In the genomic region with DNA sequence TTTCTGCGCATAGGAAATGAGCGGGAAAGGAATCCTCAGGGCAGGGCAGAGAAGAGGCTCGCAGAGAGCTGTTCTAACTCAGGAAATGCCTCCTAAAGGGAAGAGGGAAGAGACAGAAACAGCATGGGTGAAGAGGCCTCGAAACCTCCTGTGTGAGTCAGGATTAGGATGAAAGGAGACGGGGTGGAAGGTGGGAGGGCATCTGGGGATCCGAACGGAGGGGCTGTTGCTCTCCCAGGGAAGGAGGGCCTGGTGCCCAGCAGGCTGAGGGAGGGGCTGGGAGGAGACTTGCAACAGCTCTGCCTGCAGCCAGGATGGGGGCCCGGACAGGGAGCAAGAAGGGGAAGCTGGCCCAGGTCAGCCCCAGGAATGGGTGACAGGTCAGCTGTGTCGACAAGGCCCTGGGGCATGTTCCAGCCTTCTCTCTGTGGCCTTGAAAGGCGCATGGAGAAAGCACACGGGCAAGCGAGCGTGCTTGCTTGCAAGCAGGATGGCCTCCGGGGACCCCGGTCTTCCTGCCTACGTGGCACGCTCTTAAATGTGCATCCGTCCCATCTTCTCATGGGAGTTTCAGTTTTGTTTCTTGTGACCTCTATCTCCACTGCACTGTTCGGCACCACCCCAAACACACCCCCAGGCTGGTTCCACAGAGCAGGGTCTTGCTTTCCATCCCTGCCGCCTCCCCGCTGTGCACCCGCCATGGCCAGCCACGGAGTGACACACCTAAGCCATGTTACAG, we compare ENCODE assay signal across 9 cellular contexts.
DNase-seq lines count a peak whose midpoint lies in the region; ATAC-seq and TF ChIP-seq lines count a peak whose summit lies in the region.
"Had no signal": no experiment of that assay in that cellular context is flagged by ENCODE, and none has a peak within 500 bp of the region (broad histone marks: within the 10 kb centered on the region; RNA-seq: fewer than 3 reads in every experiment).

No MANE protein-coding gene starts in this region.

- H3K4me2 ChIP-seq in mammary epithelial cell (ENCODE audit: insufficient read depth, low read depth, low read length) = no peak overlapping the region

- no peaks in the 10 kb centered on the region for H3K4me1 ChIP-seq in mammary epithelial cell (ENCODE audit: insufficient read depth, low read length)
- H3K4me1 ChIP-seq in cardiac muscle cell (ENCODE audit: low read depth) = peaks cover 14% of the 10 kb centered on the region

- H3K27me3 ChIP-seq in mammary epithelial cell (ENCODE audit: insufficient read depth, low read length) (no peaks in the 10 kb centered on the region), cardiac muscle cell (no peaks in the 10 kb centered on the region)
- H3K27me3 ChIP-seq: tibial artery had no signal

- dilution Hi-C loops in mammary epithelial cell (cut with HindIII; ENCODE audit: low sequenced_read_pairs) = no loop called here

- peak; percentile 96 for ATAC-seq in HG03139 (IDR thresholded peaks at IDR 0.05; ENCODE audit: unreplicated experiment)

- H3K27ac Mint-ChIP-seq in MCF 10A (ENCODE audit: low read depth, unreplicated experiment) = peak overlapping the region; percentile 76

- intact Hi-C loops in MCF 10A (cut with micrococcal nuclease) (no loop called here), mammary epithelial cell (cut with micrococcal nuclease) (no loop called here)

- CTCF ChIA-PET in MCF 10A (lab: Yijun Ruan, JAX) (interaction anchor here (0.5 kb wide), 1 partner anchor 63 kb away, joined by 3 read pairs; no protein-coding TSS in a partner anchor), mammary epithelial cell (lab: Charles Lee; ENCODE audit: low non-redundant PET) (no interaction called here)

- H3K36me3 ChIP-seq in mammary epithelial cell (ENCODE audit: insufficient read depth, low read length) (peaks cover 14% of the 10 kb centered on the region), cardiac muscle cell (peaks cover 16% of the 10 kb centered on the region)

- no peaks in the 10 kb centered on the region for H3K9me3 Mint-ChIP-seq in MCF 10A (ENCODE audit: unreplicated experiment)

- BruUV-seq in MCF 10A (replicated peaks; lab: Mats Ljungman, UMichigan) (no TSS peak), mammary epithelial cell (replicated peaks; lab: Mats Ljungman, UMichigan) (no TSS peak)

- H3K4me3 ChIP-seq in mammary epithelial cell (replicated peaks in 1 of 3; ENCODE audit: insufficient read depth in 1 of 3, low read depth in 2 of 3, low read length in 3 of 3) (no peak overlapping the region), cardiac muscle cell (no peak overlapping the region)
- H3K4me3 ChIP-seq: tibial artery had no signal

- no peak overlapping the region for H3K4me3 Mint-ChIP-seq in MCF 10A (ENCODE audit: unreplicated experiment)

- in situ Hi-C loops in mammary epithelial cell (cut with MboI; ENCODE audit: low sequenced_read_pairs in 2 of 2) = no loop called here

- peaks cover 6% of the 10 kb centered on the region for H3K4me1 Mint-ChIP-seq in MCF 10A (ENCODE audit: insufficient read depth, unreplicated experiment)

- no peak overlapping the region for H3K9ac ChIP-seq in mammary epithelial cell (ENCODE audit: insufficient read depth, low read length)

- H4K20me1 ChIP-seq in mammary epithelial cell (ENCODE audit: insufficient read depth, low read length) = no peaks in the 10 kb centered on the region

- H3K27me3 Mint-ChIP-seq in MCF 10A (ENCODE audit: insufficient read depth, unreplicated experiment) = no peaks in the 10 kb centered on the region

- no peak overlapping the region for H3K27ac ChIP-seq in mammary epithelial cell (ENCODE audit: insufficient read depth, low read depth, low read length)
- peak overlapping the region; percentile 34 for H3K27ac ChIP-seq in cardiac muscle cell
- H3K27ac ChIP-seq: tibial artery had no signal

- POLR2A ChIA-PET in MCF 10A (lab: Yijun Ruan, JAX) = no interaction called here

- peaks cover 73% of the 10 kb centered on the region for H3K36me3 Mint-ChIP-seq in MCF 10A (ENCODE audit: insufficient read depth, unreplicated experiment)

- WGBS in mammary epithelial cell (ENCODE audit: low coverage, missing lambda C conversion rate) = 95% methylated on average over 16 of the region's 23 CpGs

- TF ChIP-seq CTCF in MCF 10A (IDR thresholded peaks at IDR 0.05; ENCODE audit: unreplicated experiment) (no peak), mammary epithelial cell (conservative IDR thresholded peaks at IDR 0.05 in 1 of 2, IDR thresholded peaks at IDR 0.05 in 1 of 2; ENCODE audit: extremely low read depth in 1 of 2, insufficient read depth in 1 of 2, low read depth in 1 of 2, low read length in 2 of 2) (no peak), cardiac muscle cell (IDR thresholded peaks at IDR 0.05; ENCODE audit: low read depth, low read length) (no peak)

- DNase-seq in MCF 10A (ENCODE audit: unreplicated experiment) (no peak), mammary epithelial cell (no peak), cardiac muscle cell (ENCODE audit: low read depth in 1 of 2, low spot score in 1 of 2) (no peak), epidermal melanocyte (ENCODE audit: insufficient read length, low spot score) (no peak), nucleus accumbens (lab: John Stamatoyannopoulos, UW) (no peak), NCI-H2171 (lab: John Stamatoyannopoulos, UW) (no peak)
- no peak for DNase-seq in central memory CD4-positive, alpha-beta T cell

- no peaks in the 10 kb centered on the region for H3K9me3 ChIP-seq in mammary epithelial cell (replicated peaks; ENCODE audit: insufficient read depth, low read length)
- H3K9me3 ChIP-seq in cardiac muscle cell (ENCODE audit: low read depth) = no peaks in the 10 kb centered on the region
- H3K9me3 ChIP-seq: tibial artery had no signal

- no peak overlapping the region for H2AFZ ChIP-seq in mammary epithelial cell (ENCODE audit: low read depth, low read length)

- peaks cover 83% of the 10 kb centered on the region for H3K79me2 ChIP-seq in mammary epithelial cell (ENCODE audit: insufficient read depth, low read length)
